ENCODE assay signal across 24 cellular contexts in genomic region chr19:30699871-30700280, GRCh38.
DNase-seq lines count a peak whose midpoint lies in the region; ATAC-seq and TF ChIP-seq lines count a peak whose summit lies in the region.
"Had no signal": no experiment of that assay in that cellular context is flagged by ENCODE, and none has a peak within 500 bp of the region (broad histone marks: within the 10 kb centered on the region; RNA-seq: fewer than 3 reads in every experiment).

No MANE protein-coding gene starts in this region.

- peak; percentile 30 for DNase-seq in activated effector memory CD4-positive, alpha-beta T cell treated with anti-CD3 and anti-CD28 coated beads, Interleukin-2, amount 50 U/mL, for 16 hours
- no peak for DNase-seq in activated effector memory CD4-positive, alpha-beta T cell treated with Interleukin-2 at 50 U/mL for 16 hours
- DNase-seq in WTC11 (ENCODE audit: low spot score) (no peak), coronary artery (ENCODE audit: low spot score) (no peak), brain microvascular endothelial cell (no peak)
- DNase-seq: AML-193; BE2C; C1 segment of cervical spinal cord; CD4-positive, alpha-beta memory T cell; CD4-positive, CD25-positive, alpha-beta regulatory T cell; CD8-positive, alpha-beta memory T cell; COR-L47; DMS 273 treated with DMSO at 0.1 percent for 48 hours; DMS153; DMS53; DMS79; DND-41; EL; GDM1 had no signal

- no peak for TF ChIP-seq CTCF in WTC11 (IDR thresholded peaks at IDR 0.05)
- TF ChIP-seq CTCF in coronary artery (IDR thresholded peaks at IDR 0.05), result no peak
- no peak for TF ChIP-seq CTCF in brain microvascular endothelial cell (IDR thresholded peaks at IDR 0.05; ENCODE audit: low read depth, low read length, missing control alignments)

- no peaks in the 10 kb centered on the region for H3K36me3 ChIP-seq in brain microvascular endothelial cell (replicated peaks)
- H3K36me3 ChIP-seq: BE2C, BLaER1 had no signal

- no peak for ATAC-seq in WTC11
- ATAC-seq: A549, GM12878 had no signal

- peaks cover 15% of the 10 kb centered on the region for H3K4me1 Mint-ChIP-seq in WTC11
- H3K4me1 Mint-ChIP-seq: CD14-positive monocyte; CD4-positive, alpha-beta memory T cell; CD8-positive, alpha-beta memory T cell had no signal

- H3K4me3 ChIP-seq in coronary artery (no peak overlapping the region), brain microvascular endothelial cell (ENCODE audit: low read depth, low read length) (no peak overlapping the region)
- H3K4me3 ChIP-seq: A549, BLaER1, GM12878 had no signal

- in situ Hi-C loops in brain microvascular endothelial cell (cut with HindIII; ENCODE audit: low pct_ligation_motif_present, low sequenced_read_pairs), result no loop called here

- no peaks in the 10 kb centered on the region for H3K9me3 Mint-ChIP-seq in WTC11
- H3K9me3 Mint-ChIP-seq: CD8-positive, alpha-beta memory T cell had no signal

- CTCF ChIA-PET in WTC11 (lab: Charles Lee), result interaction anchor here (0.9 kb wide), 1 partner anchor 100 kb away, joined by 4 read pairs; no protein-coding TSS in a partner anchor

- no peaks in the 10 kb centered on the region for H3K27me3 ChIP-seq in brain microvascular endothelial cell (replicated peaks)
- H3K27me3 ChIP-seq: BE2C, BLaER1 had no signal

- no peaks in the 10 kb centered on the region for H3K27me3 Mint-ChIP-seq in WTC11 (ENCODE audit: low read depth)
- H3K27me3 Mint-ChIP-seq: CD4-positive, CD25-positive, alpha-beta regulatory T cell had no signal

- no peak overlapping the region for H3K27ac ChIP-seq in coronary artery
- no peak overlapping the region for H3K27ac ChIP-seq in brain microvascular endothelial cell
- H3K27ac ChIP-seq: 22Rv1, A549, BLaER1 had no signal

- no peak overlapping the region for H3K27ac Mint-ChIP-seq in WTC11
- H3K27ac Mint-ChIP-seq: CD14-positive monocyte; CD4-positive, alpha-beta memory T cell; CD4-positive, CD25-positive, alpha-beta regulatory T cell; CD8-positive, alpha-beta memory T cell had no signal

- POLR2A ChIA-PET in WTC11 (lab: Charles Lee), result no interaction called here

- no peaks in the 10 kb centered on the region for H3K36me3 Mint-ChIP-seq in WTC11
- H3K36me3 Mint-ChIP-seq: CD14-positive monocyte; CD4-positive, alpha-beta memory T cell; CD4-positive, CD25-positive, alpha-beta regulatory T cell; CD8-positive, alpha-beta memory T cell had no signal

- H3K4me3 Mint-ChIP-seq in WTC11, result no peak overlapping the region
- H3K4me3 Mint-ChIP-seq: CD14-positive monocyte; CD4-positive, alpha-beta memory T cell; CD4-positive, CD25-positive, alpha-beta regulatory T cell; CD8-positive, alpha-beta memory T cell had no signal

TF ChIP-seq in WTC11, 78 proteins besides CTCF, POLR2A, EP300 and RAD21:
- TF ChIP-seq ZNF512 (CRISPR knock-in tag; IDR thresholded peaks at IDR 0.05; ENCODE audit: borderline replicate concordance) (peak; percentile 72; the same call in 1 of the 2 replicates), ZNF423 (CRISPR knock-in tag; IDR thresholded peaks at IDR 0.05) (no peak), NFATC4 (CRISPR knock-in tag; IDR thresholded peaks at IDR 0.05) (no peak)
